7 cellular contexts compared by ENCODE assay signal in the genomic region with DNA sequence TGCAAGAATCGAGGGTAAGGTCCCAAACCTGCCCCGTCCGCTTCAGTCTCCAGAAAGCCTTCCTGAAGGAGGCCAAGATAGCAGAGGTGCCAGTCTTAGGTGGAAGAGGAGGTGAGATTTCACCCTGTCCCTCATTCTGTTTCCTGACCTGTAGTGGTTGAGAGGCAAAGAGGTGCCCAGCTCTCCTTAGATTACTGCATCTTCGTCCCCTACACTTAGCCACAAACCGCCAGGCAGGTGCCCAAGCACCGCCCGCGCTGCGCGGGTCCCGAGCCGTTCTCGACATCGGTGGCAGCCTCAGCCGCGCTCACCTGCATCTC. TPM values are rescaled to one million over a fixed set of nuclear protein-coding genes. Genes with fewer than 3 reads are reported as not detected.
DNase-seq lines count a peak whose midpoint lies in the region; ATAC-seq and TF ChIP-seq lines count a peak whose summit lies in the region.

No MANE protein-coding gene starts in this region.

- 7% methylated on average over 13 of the region's 16 CpGs for WGBS in esophagus muscularis mucosa

- CTCF ChIA-PET in OCI-LY7 (lab: Charles Lee; ENCODE audit: unreplicated experiment): interaction anchor here (0.6 to 1.2 kb wide), 11 partner anchors 10 to 126 kb away, joined by 3 to 10 read pairs (median 4); no protein-coding TSS in a partner anchor

- no peaks in the 10 kb centered on the region for H3K36me3 ChIP-seq in OCI-LY7 (ENCODE audit: insufficient read depth, low read length)
- no peaks in the 10 kb centered on the region for H3K36me3 ChIP-seq in esophagus muscularis mucosa

- H3K9me2 ChIP-seq in OCI-LY7 (ENCODE audit: insufficient read depth, low read length): no peaks in the 10 kb centered on the region

- H3K9me3 ChIP-seq in OCI-LY7 (ENCODE audit: low read length) (no peaks in the 10 kb centered on the region), esophagus muscularis mucosa (no peaks in the 10 kb centered on the region)

- H4K20me1 ChIP-seq in OCI-LY7 (ENCODE audit: insufficient read depth, low read length): no peaks in the 10 kb centered on the region

- POLR2A ChIA-PET in OCI-LY7 (lab: Charles Lee): no interaction called here

- no peaks in the 10 kb centered on the region for H3K79me2 ChIP-seq in OCI-LY7 (ENCODE audit: insufficient read depth, low read depth, low read length)

- H3K27me3 ChIP-seq in esophagus muscularis mucosa: peaks cover 0 to 100% (median 57%) of the 10 kb centered on the region in 4 donors

- H3K27ac ChIP-seq in OCI-LY7 (ENCODE audit: low read depth, low read length, poor library complexity, severe bottlenecking): no peak overlapping the region
- H3K27ac ChIP-seq in esophagus muscularis mucosa (replicated peaks in 1 of 4): no peak overlapping the region

- no peak for TF ChIP-seq POLR2A in esophagus muscularis mucosa (IDR thresholded peaks at IDR 0.05; ENCODE audit: low read depth)

- H3K4me3 ChIP-seq in OCI-LY7 (ENCODE audit: low read depth, low read length, poor library complexity, severe bottlenecking) (peak overlapping the region; percentile 67), esophagus muscularis mucosa (peak overlapping the region; percentile 51 to 66 (median 55))

- peak; percentile 7 for ATAC-seq in GM21423 (IDR thresholded peaks at IDR 0.05; ENCODE audit: unreplicated experiment)
- peak; percentile 11 for ATAC-seq in stimulated activated naive CD8-positive, alpha-beta T cell treated with anti-CD3 and anti-CD28 coated beads, Interleukin-15, Interleukin-2, amounts not matched to agents 100 U/mL and 50 U/mL, for 24 hours
- ATAC-seq in GM18909 (IDR thresholded peaks at IDR 0.05; ENCODE audit: poor library complexity, unreplicated experiment): no peak

- DNase-seq in OCI-LY7 (ENCODE audit: low spot score) (no peak), esophagus muscularis mucosa (ENCODE audit: extremely low spot score) (no peak), NCI-H1092 (lab: John Stamatoyannopoulos, UW) (no peak)
- DNase-seq in stimulated activated naive CD8-positive, alpha-beta T cell treated with anti-CD3 and anti-CD28 coated beads, Interleukin-15, Interleukin-2, amounts not matched to agents 100 U/mL and 50 U/mL, for 24 hours: no peak
- no peak for DNase-seq in activated CD8-positive, alpha-beta memory T cell treated with anti-CD3 and anti-CD28 coated beads, Interleukin-2, amount 50 U/mL, for 48 hours

- no peak for TF ChIP-seq EP300 in esophagus muscularis mucosa (IDR thresholded peaks at IDR 0.05)

- no TSS peak for BruUV-seq in OCI-LY7 (replicated peaks; lab: Mats Ljungman, UMichigan)

- H3K4me1 ChIP-seq in OCI-LY7 (ENCODE audit: insufficient read depth, low read length, poor library complexity, severe bottlenecking) (peaks cover 3% of the 10 kb centered on the region), esophagus muscularis mucosa (peaks cover 13 to 38% (median 29%) of the 10 kb centered on the region in 4 donors)

- peak overlapping the region; percentile 62; the same call in 1 of the 2 replicates for H2AFZ ChIP-seq in OCI-LY7 (ENCODE audit: low read length)

- intact Hi-C loops in OCI-LY7 (cut with micrococcal nuclease; ENCODE audit: unreplicated experiment) (loop anchor here (1.0 kb wide), 2 partner anchors 72 to 114 kb away; no protein-coding TSS in a partner anchor), esophagus muscularis mucosa (cut with DNase I) (loop anchor here (1.0 kb wide), 1 partner anchor 72 kb away; no protein-coding TSS in a partner anchor)

- TF ChIP-seq CTCF in OCI-LY7 (conservative IDR thresholded peaks at IDR 0.05; ENCODE audit: low read length) (no peak), esophagus muscularis mucosa (IDR thresholded peaks at IDR 0.05) (no peak)

- H3K4me2 ChIP-seq in OCI-LY7 (ENCODE audit: low read length): peak overlapping the region; percentile 69

RNA-seq across cellular contexts. Expression of a gene that starts 23.8 kb away (rescaled TPM):
- total RNA-seq in OCI-LY7 (2014; rRNA removed; shearing (Covaris generic)): 78.3 and 80.2 TPM in 2 replicates
- total RNA-seq in OCI-LY7 (2022): 91.6 and 93.7 TPM in 2 replicates
- total RNA-seq in esophagus muscularis mucosa: 10 to 100 TPM; 51.0 to 86.0 (median 66.7) TPM
